ENCODE assay signal across 20 cellular contexts in genomic region chr17:74754832-74755231, GRCh38. TPM values are rescaled to one million over a fixed set of nuclear protein-coding genes. Genes with fewer than 3 reads are reported as not detected.
DNase-seq lines count a peak whose midpoint lies in the region; ATAC-seq and TF ChIP-seq lines count a peak whose summit lies in the region.
"Had no signal": no experiment of that assay in that cellular context is flagged by ENCODE, and none has a peak within 500 bp of the region (broad histone marks: within the 10 kb centered on the region; RNA-seq: fewer than 3 reads in every experiment).

No MANE protein-coding gene starts in this region.

- H3K4me1 ChIP-seq in GM23338 (ENCODE audit: insufficient read depth) (peaks cover 43% of the 10 kb centered on the region), BE2C (peaks cover 25% of the 10 kb centered on the region)

- H3K36me3 ChIP-seq in GM23338 (ENCODE audit: insufficient read depth): no peaks in the 10 kb centered on the region
- H3K36me3 ChIP-seq in BE2C: no peaks in the 10 kb centered on the region
- H3K36me3 ChIP-seq: esophagus muscularis mucosa, sigmoid colon had no signal

- H3K27me3 Mint-ChIP-seq in activated CD4-positive, alpha-beta T cell treated with anti-CD3 and anti-CD28 coated beads, Interleukin-2, amount 10 ng/mL, durations not matched to agents 24 days and 14 days: no peaks in the 10 kb centered on the region
- H3K27me3 Mint-ChIP-seq in GM23338 (ENCODE audit: insufficient read depth, low read depth, poor library complexity): peaks cover 18% of the 10 kb centered on the region
- H3K27me3 Mint-ChIP-seq in activated T-helper 1 cell treated with anti-CD3 and anti-CD28 coated beads, Interleukin-12 subunit alpha, Interleukin-12 subunit beta, Interleukin-2, Interleukin-4 antibody, amounts not matched to agents 30 ng/mL and 10 ng/mL and 1 ng/mL, durations not matched to agents 14 hours and 24 hours and 36 hours (ENCODE audit: insufficient read depth): no peaks in the 10 kb centered on the region
- H3K27me3 Mint-ChIP-seq in naive thymus-derived CD8-positive, alpha-beta T cell: no peaks in the 10 kb centered on the region

- no peaks in the 10 kb centered on the region for H3K27me3 ChIP-seq in GM23338 (ENCODE audit: insufficient read depth)
- H3K27me3 ChIP-seq in BE2C: no peaks in the 10 kb centered on the region
- H3K27me3 ChIP-seq: sigmoid colon had no signal

- H3K4me3 ChIP-seq in GM23338 (no peak overlapping the region), BE2C (ENCODE audit: low read depth, low read length) (no peak overlapping the region)
- H3K4me3 ChIP-seq: coronary artery, esophagus muscularis mucosa, HAP-1, sigmoid colon had no signal

- no peaks in the 10 kb centered on the region for H3K9me2 ChIP-seq in GM23338 (ENCODE audit: insufficient read depth)

- intact Hi-C loops in activated CD4-positive, alpha-beta T cell treated with anti-CD3 and anti-CD28 coated beads, Interleukin-2, amount 10 ng/mL, durations not matched to agents 24 days and 14 days (cut with micrococcal nuclease): no loop called here
- intact Hi-C loops in activated T-helper 1 cell treated with anti-CD3 and anti-CD28 coated beads, Interleukin-12 subunit alpha, Interleukin-12 subunit beta, Interleukin-2, Interleukin-4 antibody, amounts not matched to agents 30 ng/mL and 10 ng/mL and 1 ng/mL, durations not matched to agents 14 hours and 24 hours and 36 hours (cut with micrococcal nuclease): no loop called here

- H3K36me3 Mint-ChIP-seq in activated CD4-positive, alpha-beta T cell treated with anti-CD3 and anti-CD28 coated beads, Interleukin-2, amount 10 ng/mL, durations not matched to agents 24 days and 14 days (ENCODE audit: low read depth): peaks cover 33% of the 10 kb centered on the region
- peaks cover 16% of the 10 kb centered on the region; the same call in 2 of the 3 replicates for H3K36me3 Mint-ChIP-seq in GM23338 (ENCODE audit: low read depth)
- peaks cover 26% of the 10 kb centered on the region for H3K36me3 Mint-ChIP-seq in activated T-helper 1 cell treated with anti-CD3 and anti-CD28 coated beads, Interleukin-12 subunit alpha, Interleukin-12 subunit beta, Interleukin-2, Interleukin-4 antibody, amounts not matched to agents 30 ng/mL and 10 ng/mL and 1 ng/mL, durations not matched to agents 14 hours and 24 hours and 36 hours (ENCODE audit: low read depth)
- H3K36me3 Mint-ChIP-seq in naive thymus-derived CD8-positive, alpha-beta T cell: peaks cover under 1 to 36% (median 5%) of the 10 kb centered on the region in 3 donors

- H3F3A ChIP-seq in GM23338 (replicated peaks; ENCODE audit: low read depth): no peaks in the 10 kb centered on the region

- no peak overlapping the region for H3K4me3 Mint-ChIP-seq in activated CD4-positive, alpha-beta T cell treated with anti-CD3 and anti-CD28 coated beads, Interleukin-2, amount 10 ng/mL, durations not matched to agents 24 days and 14 days
- no peak overlapping the region for H3K4me3 Mint-ChIP-seq in GM23338
- peak overlapping the region; percentile 17 for H3K4me3 Mint-ChIP-seq in activated T-helper 1 cell treated with anti-CD3 and anti-CD28 coated beads, Interleukin-12 subunit alpha, Interleukin-12 subunit beta, Interleukin-2, Interleukin-4 antibody, amounts not matched to agents 30 ng/mL and 10 ng/mL and 1 ng/mL, durations not matched to agents 14 hours and 24 hours and 36 hours
- H3K4me3 Mint-ChIP-seq in naive thymus-derived CD8-positive, alpha-beta T cell: peak overlapping the region in 9 of 10 donors; percentile 28 to 99 (median 96)

- H3K27ac ChIP-seq in GM23338 (ENCODE audit: low read depth): no peak overlapping the region
- H3K27ac ChIP-seq: coronary artery, esophagus muscularis mucosa, sigmoid colon had no signal

- no peak for DNase-seq in activated CD4-positive, alpha-beta T cell treated with anti-CD3 and anti-CD28 coated beads, Interleukin-2, amount 10 ng/mL, durations not matched to agents 24 days and 14 days
- no peak for DNase-seq in activated CD4-positive, alpha-beta T cell treated with anti-CD3 and anti-CD28 coated beads for 48 hours
- DNase-seq in GM23338 (ENCODE audit: low spot score) (no peak), NCI-H1417 treated with DMSO at 0.1 percent for 48 hours (lab: John Stamatoyannopoulos, UW) (no peak), BE2C (no peak)
- no peak for DNase-seq in activated T-helper 1 cell treated with anti-CD3 and anti-CD28 coated beads, Interleukin-12 subunit alpha, Interleukin-12 subunit beta, Interleukin-2, Interleukin-4 antibody, amounts not matched to agents 30 ng/mL and 10 ng/mL and 1 ng/mL, durations not matched to agents 14 hours and 24 hours and 36 hours (ENCODE audit: low spot score)
- no peak for DNase-seq in naive thymus-derived CD8-positive, alpha-beta T cell
- DNase-seq: glutamatergic neuron; NCI-H1105; NCI-H2171; NCI-H774; RPMI8226; sigmoid colon; stimulated activated CD4-positive, alpha-beta T cell treated with anti-CD3 and anti-CD28 coated beads, Interleukin-4, amount 100 ng/mL, for 4 hours had no signal

- H3K79me2 ChIP-seq in GM23338 (replicated peaks; ENCODE audit: insufficient read depth): peaks cover 92% of the 10 kb centered on the region

- H3K4me1 Mint-ChIP-seq in activated CD4-positive, alpha-beta T cell treated with anti-CD3 and anti-CD28 coated beads, Interleukin-2, amount 10 ng/mL, durations not matched to agents 24 days and 14 days: peaks cover 80% of the 10 kb centered on the region
- H3K4me1 Mint-ChIP-seq in GM23338: peaks cover 59% of the 10 kb centered on the region
- H3K4me1 Mint-ChIP-seq in activated T-helper 1 cell treated with anti-CD3 and anti-CD28 coated beads, Interleukin-12 subunit alpha, Interleukin-12 subunit beta, Interleukin-2, Interleukin-4 antibody, amounts not matched to agents 30 ng/mL and 10 ng/mL and 1 ng/mL, durations not matched to agents 14 hours and 24 hours and 36 hours (ENCODE audit: low read depth): peaks cover 82% of the 10 kb centered on the region
- peaks cover 53 to 96% (median 91%) of the 10 kb centered on the region in 4 donors for H3K4me1 Mint-ChIP-seq in naive thymus-derived CD8-positive, alpha-beta T cell

- no peaks in the 10 kb centered on the region for H3K9me3 Mint-ChIP-seq in activated CD4-positive, alpha-beta T cell treated with anti-CD3 and anti-CD28 coated beads, Interleukin-2, amount 10 ng/mL, durations not matched to agents 24 days and 14 days
- no peaks in the 10 kb centered on the region for H3K9me3 Mint-ChIP-seq in GM23338
- no peaks in the 10 kb centered on the region for H3K9me3 Mint-ChIP-seq in activated T-helper 1 cell treated with anti-CD3 and anti-CD28 coated beads, Interleukin-12 subunit alpha, Interleukin-12 subunit beta, Interleukin-2, Interleukin-4 antibody, amounts not matched to agents 30 ng/mL and 10 ng/mL and 1 ng/mL, durations not matched to agents 14 hours and 24 hours and 36 hours
- H3K9me3 Mint-ChIP-seq in naive thymus-derived CD8-positive, alpha-beta T cell: no peaks in the 10 kb centered on the region

- no peak overlapping the region for H2AFZ ChIP-seq in GM23338

- H3K4me2 ChIP-seq in GM23338: no peak overlapping the region

- H3K27ac Mint-ChIP-seq in activated CD4-positive, alpha-beta T cell treated with anti-CD3 and anti-CD28 coated beads, Interleukin-2, amount 10 ng/mL, durations not matched to agents 24 days and 14 days: peak overlapping the region; percentile 15
- 0 out of 2 replicates have a peak overlapping the region, but pooled peaks have one; percentile 59 for H3K27ac Mint-ChIP-seq in GM23338
- H3K27ac Mint-ChIP-seq in activated T-helper 1 cell treated with anti-CD3 and anti-CD28 coated beads, Interleukin-12 subunit alpha, Interleukin-12 subunit beta, Interleukin-2, Interleukin-4 antibody, amounts not matched to agents 30 ng/mL and 10 ng/mL and 1 ng/mL, durations not matched to agents 14 hours and 24 hours and 36 hours: no peak overlapping the region
- peak overlapping the region; percentile 52 to 97 (median 86) for H3K27ac Mint-ChIP-seq in naive thymus-derived CD8-positive, alpha-beta T cell

- POLR2A ChIA-PET in naive thymus-derived CD8-positive, alpha-beta T cell (lab: Charles Lee): interaction anchor here (0.7 to 13.2 kb wide), 8 partner anchors 12 to 542 kb away, joined by 3 to 200 read pairs (median 4); partner anchors contain the start of genes NAT9 and RAB37

- no peaks in the 10 kb centered on the region for H3K9me3 ChIP-seq in BE2C
- H3K9me3 ChIP-seq: esophagus muscularis mucosa, HAP-1, sigmoid colon had no signal

- H4K20me1 ChIP-seq in GM23338 (replicated peaks; ENCODE audit: insufficient read depth): peaks cover 67% of the 10 kb centered on the region

- no peak for TF ChIP-seq CTCF in GM23338 (conservative IDR thresholded peaks at IDR 0.05; ENCODE audit: low read depth in 2 of 2)
- no peak for TF ChIP-seq CTCF in BE2C (IDR thresholded peaks at IDR 0.05; ENCODE audit: low read depth, low read length)

- no peak for ATAC-seq in GM23338
- ATAC-seq in naive thymus-derived CD8-positive, alpha-beta T cell: no peak
- ATAC-seq in GM18502 (IDR thresholded peaks at IDR 0.05; ENCODE audit: poor library complexity, unreplicated experiment): no peak

RNA-seq across cellular contexts. Expression of gene NHERF1, which starts 6.4 kb away (rescaled TPM):
- 134 and 138 TPM in 2 replicates for total RNA-seq in activated CD4-positive, alpha-beta T cell treated with anti-CD3 and anti-CD28 coated beads, Interleukin-2, amount 10 ng/mL, durations not matched to agents 24 days and 14 days
- 85.8 and 100 TPM in 2 replicates for total RNA-seq in GM23338 (2014; rRNA removed; shearing (Covaris generic))
- 48.8 and 49.3 TPM in 2 replicates for polyA plus RNA-seq in GM23338 (2016; fragmentation: Nextera tagmentation; extraction: Ambion mirVana)
- 142 and 153 TPM in 2 replicates for total RNA-seq in activated T-helper 1 cell treated with anti-CD3 and anti-CD28 coated beads, Interleukin-12 subunit alpha, Interleukin-12 subunit beta, Interleukin-2, Interleukin-4 antibody, amounts not matched to agents 30 ng/mL and 10 ng/mL and 1 ng/mL, durations not matched to agents 14 hours and 24 hours and 36 hours
- 100 to 1,000 TPM; 158 to 164 TPM for total RNA-seq in naive thymus-derived CD8-positive, alpha-beta T cell
- polyA plus RNA-seq in naive thymus-derived CD8-positive, alpha-beta T cell: 100 to 1,000 TPM; 277 to 351 (median 324) TPM
- 74.2 TPM for polyA plus RNA-seq in BE2C (2012; ENCODE audit: insufficient read depth, insufficient read length, low read depth)

RNA-seq across cellular contexts. Expression of gene RAB37, which starts 17.8 kb away (rescaled TPM):
- total RNA-seq in activated CD4-positive, alpha-beta T cell treated with anti-CD3 and anti-CD28 coated beads, Interleukin-2, amount 10 ng/mL, durations not matched to agents 24 days and 14 days: 5.5 and 7.5 TPM in 2 replicates
- total RNA-seq in GM23338 (2014; rRNA removed; shearing (Covaris generic)): 3.4 and 5.2 TPM in 2 replicates
- polyA plus RNA-seq in GM23338 (2016; fragmentation: Nextera tagmentation; extraction: Ambion mirVana): 3.3 and 3.6 TPM in 2 replicates
- 6.0 and 6.1 TPM in 2 replicates for total RNA-seq in activated T-helper 1 cell treated with anti-CD3 and anti-CD28 coated beads, Interleukin-12 subunit alpha, Interleukin-12 subunit beta, Interleukin-2, Interleukin-4 antibody, amounts not matched to agents 30 ng/mL and 10 ng/mL and 1 ng/mL, durations not matched to agents 14 hours and 24 hours and 36 hours
- 10 to 100 TPM; 34.0 to 35.9 TPM for total RNA-seq in naive thymus-derived CD8-positive, alpha-beta T cell
- 100 to 1,000 TPM in 1 of 3 donors, 10 to 100 TPM in 2; 55.3 to 108 (median 76.0) TPM for polyA plus RNA-seq in naive thymus-derived CD8-positive, alpha-beta T cell
- 2.9 TPM for polyA plus RNA-seq in BE2C (2012; ENCODE audit: insufficient read depth, insufficient read length, low read depth)
- total RNA-seq: A172 had no signal

RNA-seq across cellular contexts. Expression of gene NAT9, which starts 21.3 kb away (rescaled TPM):
- total RNA-seq in activated CD4-positive, alpha-beta T cell treated with anti-CD3 and anti-CD28 coated beads, Interleukin-2, amount 10 ng/mL, durations not matched to agents 24 days and 14 days: 62.7 and 67.6 TPM in 2 replicates
- 37.5 and 62.1 TPM in 2 replicates for total RNA-seq in GM23338 (2014; rRNA removed; shearing (Covaris generic))
- 30.7 and 37.3 TPM in 2 replicates for polyA plus RNA-seq in GM23338 (2016; fragmentation: Nextera tagmentation; extraction: Ambion mirVana)
- 69.0 and 70.8 TPM in 2 replicates for total RNA-seq in activated T-helper 1 cell treated with anti-CD3 and anti-CD28 coated beads, Interleukin-12 subunit alpha, Interleukin-12 subunit beta, Interleukin-2, Interleukin-4 antibody, amounts not matched to agents 30 ng/mL and 10 ng/mL and 1 ng/mL, durations not matched to agents 14 hours and 24 hours and 36 hours
- 10 to 100 TPM; 66.5 to 71.5 TPM for total RNA-seq in naive thymus-derived CD8-positive, alpha-beta T cell
- polyA plus RNA-seq in naive thymus-derived CD8-positive, alpha-beta T cell: 10 to 100 TPM in 2 of 3 donors, 1 to 10 TPM in 1; 9.8 to 28.3 (median 20.2) TPM
- 191 TPM for polyA plus RNA-seq in BE2C (2012; ENCODE audit: insufficient read depth, insufficient read length, low read depth)

RNA-seq across cellular contexts. Expression of gene CD300LF, which starts 42.1 kb away (rescaled TPM):
- not detected in 2 replicates for total RNA-seq in activated CD4-positive, alpha-beta T cell treated with anti-CD3 and anti-CD28 coated beads, Interleukin-2, amount 10 ng/mL, durations not matched to agents 24 days and 14 days
- not detected in 2 replicates for total RNA-seq in GM23338 (2014; rRNA removed; shearing (Covaris generic))
- not detected in 2 replicates for polyA plus RNA-seq in GM23338 (2016; fragmentation: Nextera tagmentation; extraction: Ambion mirVana)
- not detected in 2 replicates for total RNA-seq in activated T-helper 1 cell treated with anti-CD3 and anti-CD28 coated beads, Interleukin-12 subunit alpha, Interleukin-12 subunit beta, Interleukin-2, Interleukin-4 antibody, amounts not matched to agents 30 ng/mL and 10 ng/mL and 1 ng/mL, durations not matched to agents 14 hours and 24 hours and 36 hours
- total RNA-seq in naive thymus-derived CD8-positive, alpha-beta T cell: under 1 TPM in 1 of 2 experiments, not detected in 1; 0.36 TPM
- not detected for polyA plus RNA-seq in naive thymus-derived CD8-positive, alpha-beta T cell
- polyA plus RNA-seq in BE2C (2012; ENCODE audit: insufficient read depth, insufficient read length, low read depth): not detected
- total RNA-seq: A172, astrocyte had no signal

Comparison
In these comparisons a context has a peak if more than half of its experiments do, and no peak if none do; other contexts are left out.
1. H3K4me3 Mint-ChIP-seq: peak in activated T-helper 1 cell treated with anti-CD3 and anti-CD28 coated beads, Interleukin-12 subunit alpha, Interleukin-12 subunit beta, Interleukin-2, Interleukin-4 antibody, amounts not matched to agents 30 ng/mL and 10 ng/mL and 1 ng/mL, durations not matched to agents 14 hours and 24 hours and 36 hours (single experiment) and naive thymus-derived CD8-positive, alpha-beta T cell (9 of 10); none in activated CD4-positive, alpha-beta T cell treated with anti-CD3 and anti-CD28 coated beads, Interleukin-2, amount 10 ng/mL, durations not matched to agents 24 days and 14 days (single experiment) and GM23338 (single experiment).